8 cellular contexts compared by ENCODE assay signal in the genomic region with DNA sequence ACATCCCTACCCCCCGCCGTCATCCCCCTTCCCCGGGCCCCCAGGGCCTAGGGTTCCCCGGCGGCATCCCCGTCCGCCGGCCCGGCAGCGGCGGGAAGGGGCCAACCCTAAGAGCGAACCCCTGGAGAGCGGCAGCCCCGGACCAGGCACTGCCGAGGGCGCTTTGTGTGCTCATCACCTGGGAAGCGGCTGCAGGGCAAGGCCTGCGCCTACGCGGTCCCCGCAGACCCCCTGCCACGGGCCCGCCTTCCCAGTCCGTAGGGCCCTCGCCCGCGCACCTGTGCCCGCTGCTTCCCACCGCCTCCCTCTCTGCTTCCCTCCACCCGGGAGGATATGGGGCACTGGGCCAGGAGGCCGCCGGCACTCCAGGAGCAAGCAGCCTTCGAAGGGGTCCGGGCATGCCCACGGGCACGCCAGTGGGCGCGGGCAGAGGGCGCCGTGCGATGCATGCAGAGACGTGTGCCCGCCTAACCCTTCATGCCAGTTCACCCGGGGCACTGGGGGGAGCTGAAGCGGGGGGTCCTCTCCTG. TPM values are rescaled to one million over a fixed set of nuclear protein-coding genes. Genes with fewer than 3 reads are reported as not detected.
DNase-seq lines count a peak whose midpoint lies in the region; ATAC-seq and TF ChIP-seq lines count a peak whose summit lies in the region.

No MANE protein-coding gene starts in this region.

- ATAC-seq in T-helper 17 cell: no peak
- ATAC-seq in thoracic aorta (ENCODE audit: insufficient number of reproducible peaks, low FRiP score, low read depth): no peak

- H3K9me3 ChIP-seq in cardiac muscle cell (ENCODE audit: low read depth) (no peaks in the 10 kb centered on the region), T-helper 17 cell (ENCODE audit: control insufficient read depth, low read length, poor library complexity, severe bottlenecking) (no peaks in the 10 kb centered on the region), iPS-18c (ENCODE audit: control insufficient read depth, insufficient read depth, low read length) (peaks cover 26% of the 10 kb centered on the region), thoracic aorta (no peaks in the 10 kb centered on the region)

- H3K36me3 ChIP-seq in cardiac muscle cell: peaks cover 11% of the 10 kb centered on the region
- H3K36me3 ChIP-seq in thoracic aorta: peaks cover 28% of the 10 kb centered on the region

- H3K4me1 Mint-ChIP-seq in T-helper 17 cell: peaks cover 9% of the 10 kb centered on the region

- TF ChIP-seq CTCF in cardiac muscle cell (IDR thresholded peaks at IDR 0.05; ENCODE audit: low read depth, low read length) (no peak), thoracic aorta (IDR thresholded peaks at IDR 0.05) (no peak)

- intact Hi-C loops in cardiac septum (cut with DNase I): loop anchor here (10.0 kb wide), 1 partner anchor 397 kb away; a partner anchor contains a TSS

- no peaks in the 10 kb centered on the region for H3K27me3 Mint-ChIP-seq in T-helper 17 cell

- H3K4me3 ChIP-seq in cardiac muscle cell (peak overlapping the region; percentile 99), iPS-18c (ENCODE audit: insufficient read depth, low read depth, low read length) (peak overlapping the region; percentile 44), thoracic aorta (peak overlapping the region; percentile 83)

- peak overlapping the region; percentile 88 for H3K27ac Mint-ChIP-seq in T-helper 17 cell

- peak overlapping the region; percentile 85 for H3K4me3 Mint-ChIP-seq in T-helper 17 cell

- no peaks in the 10 kb centered on the region for H3K36me3 Mint-ChIP-seq in T-helper 17 cell (ENCODE audit: low read depth)

- H3K27ac ChIP-seq in cardiac muscle cell (peak overlapping the region; percentile 93), thoracic aorta (peak overlapping the region; percentile 92 to 97)

- DNase-seq in cardiac muscle cell (ENCODE audit: low read depth in 1 of 2, low spot score in 1 of 2) (no peak), cardiac septum (ENCODE audit: low spot score) (no peak), T-helper 17 cell (no peak), thoracic aorta (ENCODE audit: low spot score) (no peak), NCI-H1694 treated with DMSO at 0.1 percent for 48 hours (lab: John Stamatoyannopoulos, UW) (no peak), HuH-7.5 (ENCODE audit: low spot score) (no peak), H4 (ENCODE audit: low spot score) (no peak)

- H3K27me3 ChIP-seq in cardiac muscle cell (no peaks in the 10 kb centered on the region), thoracic aorta (replicated peaks; ENCODE audit: insufficient read depth) (no peaks in the 10 kb centered on the region)

- H3K4me1 ChIP-seq in cardiac muscle cell (ENCODE audit: low read depth): peaks cover 20% of the 10 kb centered on the region
- peaks cover 13 to 30% of the 10 kb centered on the region in 2 donors for H3K4me1 ChIP-seq in thoracic aorta (ENCODE audit: control insufficient read depth in 1 of 2, low read depth in 2 of 2)

RNA-seq across cellular contexts. Expression of a gene that starts 2.6 kb away (rescaled TPM):
- total RNA-seq in cardiac muscle cell (405 and 447 TPM in 2 replicates), cardiac septum (347 TPM), T-helper 17 cell (1,000 to 10,000 TPM; 1,780 to 2,536 TPM), thoracic aorta (over 10,000 TPM in 1 of 2 donors, 1,000 to 10,000 TPM in 1; 5,928 to 11,236 TPM)
- 250 and 341 TPM in 2 replicates for polyA plus RNA-seq in cardiac muscle cell
- total RNA-seq in H4 (2014; rRNA removed; shearing (Covaris generic)): 409 and 458 TPM in 2 replicates

RNA-seq across cellular contexts. Expression of a gene that starts 7.3 kb away (rescaled TPM):
- total RNA-seq in cardiac muscle cell (56.9 and 66.2 TPM in 2 replicates), cardiac septum (66.2 TPM), T-helper 17 cell (100 to 1,000 TPM; 121 to 132 TPM), thoracic aorta (10 to 100 TPM; 43.8 to 74.2 TPM)
- polyA plus RNA-seq in cardiac muscle cell: 77.7 and 91.2 TPM in 2 replicates
- total RNA-seq in H4 (2014; rRNA removed; shearing (Covaris generic)): 53.3 and 69.3 TPM in 2 replicates

RNA-seq across cellular contexts. Expression of a gene that starts 26.3 kb away (rescaled TPM):
- total RNA-seq in cardiac muscle cell: 2,299 and 4,006 TPM in 2 replicates
- 1,000 and 1,150 TPM in 2 replicates for polyA plus RNA-seq in cardiac muscle cell
- total RNA-seq in cardiac septum: 1,520 TPM
- 1,000 to 10,000 TPM; 4,596 to 4,820 TPM for total RNA-seq in T-helper 17 cell
- 1,000 to 10,000 TPM; 2,221 to 4,479 TPM for total RNA-seq in thoracic aorta
- total RNA-seq in H4 (2014; rRNA removed; shearing (Covaris generic)): 5,829 and 6,316 TPM in 2 replicates

RNA-seq across cellular contexts. Expression of a gene that starts 37.2 kb away (rescaled TPM):
- total RNA-seq in cardiac muscle cell: 34.3 and 40.4 TPM in 2 replicates
- polyA plus RNA-seq in cardiac muscle cell: 24.8 and 26.1 TPM in 2 replicates
- total RNA-seq in cardiac septum: 32.9 TPM
- total RNA-seq in T-helper 17 cell: 10 to 100 TPM; 20.5 to 22.6 TPM
- total RNA-seq in thoracic aorta: 10 to 100 TPM; 39.9 to 41.8 TPM
- 19.4 and 21.8 TPM in 2 replicates for total RNA-seq in H4 (2014; rRNA removed; shearing (Covaris generic))

RNA-seq across cellular contexts. Expression of a gene that starts 39.5 kb away (rescaled TPM):
- 37.4 and 52.1 TPM in 2 replicates for total RNA-seq in cardiac muscle cell
- 59.7 and 65.0 TPM in 2 replicates for polyA plus RNA-seq in cardiac muscle cell
- 41.6 TPM for total RNA-seq in cardiac septum
- 10 to 100 TPM; 84.1 to 95.7 TPM for total RNA-seq in T-helper 17 cell
- 10 to 100 TPM; 54.3 to 71.1 TPM for total RNA-seq in thoracic aorta
- total RNA-seq in H4 (2014; rRNA removed; shearing (Covaris generic)): 15.1 and 15.3 TPM in 2 replicates

Comparison
In these comparisons a context has a peak if more than half of its experiments do, and no peak if none do; other contexts are left out.
1. H3K4me3 ChIP-seq: peak in every context shown above with its lines; median percentile 99 in cardiac muscle cell; 83 in thoracic aorta; 44 in iPS-18c.